Comparison of ENCODE assay signal across 8 cellular contexts in genomic region chr10:93554760-93555432, GRCh38. TPM values are rescaled to one million over a fixed set of nuclear protein-coding genes. Genes with fewer than 3 reads are reported as not detected.
DNase-seq lines count a peak whose midpoint lies in the region; ATAC-seq and TF ChIP-seq lines count a peak whose summit lies in the region.

No MANE protein-coding gene starts in this region.

- H3K4me1 ChIP-seq in lung (ENCODE audit: control insufficient read depth in 2 of 2, insufficient read depth in 2 of 2, low read length in 2 of 2): no peaks in the 10 kb centered on the region

- H3K4me3 ChIP-seq in WI38 (ENCODE audit: low read depth, low read length) (no peak overlapping the region), lung (no peak overlapping the region)

- WGBS in lung, 2 donors: 20 to 32% methylated on average over 14 of the region's 14 CpGs

- ATAC-seq in GM19043 (IDR thresholded peaks at IDR 0.05; ENCODE audit: low read depth, unreplicated experiment): peak; percentile 85
- peak; percentile 46 for ATAC-seq in lung (ENCODE audit: insufficient read depth, low FRiP score)
- no peak for ATAC-seq in GM18873 (IDR thresholded peaks at IDR 0.05; ENCODE audit: low FRiP score, unreplicated experiment)

- no peak overlapping the region for H3K27ac ChIP-seq in lung (ENCODE audit: low read depth in 1 of 2, low read length in 1 of 2)

- H3K9me3 ChIP-seq in lung (ENCODE audit: control insufficient read depth in 2 of 2, insufficient read depth in 1 of 2, low read length in 1 of 2): peaks cover 0 to 5% of the 10 kb centered on the region in 2 donors

- TF ChIP-seq CTCF in WI38 (IDR thresholded peaks at IDR 0.05; ENCODE audit: low read depth, low read length): peak; percentile 71
- peak; percentile 19 for TF ChIP-seq CTCF in lung (IDR thresholded peaks at IDR 0.05; ENCODE audit: control extremely low read depth, extremely low read depth)

- DNase-seq in Ammon's horn (ENCODE audit: low spot score): peak; percentile 75
- peak; percentile 34 for DNase-seq in NCI-H1105 treated with DMSO at 0.1 percent for 48 hours (lab: John Stamatoyannopoulos, UW)
- peak; percentile 87 for DNase-seq in ecto neural progenitor cell (ENCODE audit: low spot score)
- DNase-seq in lung (ENCODE audit: low spot score): peak; percentile 73
- peak; percentile 6 for DNase-seq in stimulated activated CD8-positive, alpha-beta memory T cell treated with anti-CD3 and anti-CD28 coated beads, Interleukin-4, amount 100 ng/mL, for 24 hours (ENCODE audit: low read depth)

- H3K27me3 ChIP-seq in lung (ENCODE audit: control insufficient read depth, insufficient read depth): no peaks in the 10 kb centered on the region

- no peaks in the 10 kb centered on the region for H3K36me3 ChIP-seq in lung (ENCODE audit: control insufficient read depth in 2 of 2, insufficient read depth in 2 of 2, low read length in 2 of 2)

RNA-seq across cellular contexts. Expression of gene FFAR4, which starts 11.6 kb away (rescaled TPM):
- 1 to 10 TPM in 1 of 2 donors, under 1 TPM in 1; 0.06 to 4.7 TPM for total RNA-seq in lung
- polyA plus RNA-seq in lung: 1 to 10 TPM in 1 of 2 donors, under 1 TPM in 1; 0.29 to 2.5 TPM

RNA-seq across cellular contexts. Expression of gene RBP4, which starts 46.1 kb away (rescaled TPM):
- 10 to 100 TPM in 1 of 2 donors, not detected in 1; 35.4 TPM for total RNA-seq in lung
- 10 to 100 TPM in 1 of 2 donors, 1 to 10 TPM in 1; 7.3 to 14.7 TPM for polyA plus RNA-seq in lung

RNA-seq across cellular contexts. Expression of gene PDE6C, which starts 57.4 kb away (rescaled TPM):
- not detected for total RNA-seq in lung
- polyA plus RNA-seq in lung: not detected

RNA-seq across cellular contexts. Expression of gene CEP55, which starts 58.5 kb away (rescaled TPM):
- total RNA-seq in lung: 1 to 10 TPM; 1.7 to 3.5 TPM
- 1 to 10 TPM; 1.6 to 1.8 TPM for polyA plus RNA-seq in lung

Comparison
In these comparisons a context has a peak if more than half of its experiments do, and no peak if none do; other contexts are left out.
1. DNase-seq: peak in every context shown above with its lines; median percentile 87 in ecto neural progenitor cell; 75 in Ammon's horn; 73 in lung; 34 in NCI-H1105 treated with DMSO at 0.1 percent for 48 hours; 6 in stimulated activated CD8-positive, alpha-beta memory T cell treated with anti-CD3 and anti-CD28 coated beads, Interleukin-4, amount 100 ng/mL, for 24 hours.